Comparison of ENCODE assay signal across 16 cellular contexts in genomic region chr10:78295242-78295641, GRCh38.
"Had no signal": no experiment of that assay in that cellular context is flagged by ENCODE, and none has a peak within 500 bp of the region (broad histone marks: within the 10 kb centered on the region; RNA-seq: fewer than 3 reads in every experiment).

No MANE protein-coding gene starts in this region.

- H3K36me3 Mint-ChIP-seq: activated CD4-positive, alpha-beta memory T cell treated with anti-CD3 and anti-CD28 coated beads for 36 hours; naive thymus-derived CD4-positive, alpha-beta T cell had no signal

- H3K9me3 Mint-ChIP-seq: activated CD4-positive, alpha-beta memory T cell treated with anti-CD3 and anti-CD28 coated beads for 36 hours; activated T-cell treated with anti-CD3 and anti-CD28 coated beads, Interleukin-2, amount 50 U/mL, for 24 hours; naive thymus-derived CD4-positive, alpha-beta T cell; stimulated activated naive CD8-positive, alpha-beta T cell treated with anti-CD3 and anti-CD28 coated beads, Interleukin-15, amount 100 ng/mL, for 72 hours had no signal

- H3K36me3 ChIP-seq: heart right ventricle had no signal

- ATAC-seq: activated CD4-positive, alpha-beta T cell treated with anti-CD3 and anti-CD28 coated beads for 36 hours; left cardiac atrium; naive thymus-derived CD4-positive, alpha-beta T cell; sciatic nerve; stimulated activated naive CD8-positive, alpha-beta T cell treated with anti-CD3 and anti-CD28 coated beads, Interleukin-15, amount 100 ng/mL, for 72 hours had no signal

- H3K9me3 ChIP-seq: testis had no signal

- H3K27me3 ChIP-seq: heart right ventricle, testis had no signal

- H3K27ac Mint-ChIP-seq: activated CD4-positive, alpha-beta memory T cell treated with anti-CD3 and anti-CD28 coated beads for 36 hours; activated CD4-positive, alpha-beta T cell treated with anti-CD3 and anti-CD28 coated beads for 36 hours; activated T-cell treated with anti-CD3 and anti-CD28 coated beads, Interleukin-2, amount 50 U/mL, for 24 hours; naive thymus-derived CD4-positive, alpha-beta T cell had no signal

- H3K4me1 ChIP-seq: testis had no signal

- DNase-seq: activated CD4-positive, alpha-beta memory T cell treated with anti-CD3 and anti-CD28 coated beads for 36 hours; activated CD4-positive, alpha-beta T cell treated with anti-CD3 and anti-CD28 coated beads for 36 hours; activated effector memory CD4-positive, alpha-beta T cell treated with Interleukin-2 at 50 U/mL for 16 hours; activated naive CD4-positive, alpha-beta T cell treated with anti-CD3 and anti-CD28 coated beads, Interleukin-2, amount 50 U/mL, for 16 hours; activated T-cell treated with anti-CD3 and anti-CD28 coated beads, Interleukin-2, amount 50 U/mL, for 24 hours; caudate nucleus; foreskin melanocyte; heart right ventricle; left cardiac atrium; naive thymus-derived CD4-positive, alpha-beta T cell; stimulated activated CD4-positive, alpha-beta T cell treated with anti-CD3 and anti-CD28 coated beads, Interleukin-1b, Interleukin-23, amount 100 ng/mL, for 48 hours; stimulated activated naive CD8-positive, alpha-beta T cell treated with anti-CD3 and anti-CD28 coated beads, Interleukin-15, amount 100 ng/mL, for 72 hours; testis had no signal

- H3K4me3 Mint-ChIP-seq: activated CD4-positive, alpha-beta memory T cell treated with anti-CD3 and anti-CD28 coated beads for 36 hours; activated CD4-positive, alpha-beta T cell treated with anti-CD3 and anti-CD28 coated beads for 36 hours; activated T-cell treated with anti-CD3 and anti-CD28 coated beads, Interleukin-2, amount 50 U/mL, for 24 hours; naive thymus-derived CD4-positive, alpha-beta T cell; stimulated activated naive CD8-positive, alpha-beta T cell treated with anti-CD3 and anti-CD28 coated beads, Interleukin-15, amount 100 ng/mL, for 72 hours had no signal

- H3K27ac ChIP-seq: heart right ventricle, testis had no signal

- H3K4me3 ChIP-seq: heart right ventricle, lung, testis had no signal

- FAIRE-seq: colon had no signal

- H3K27me3 Mint-ChIP-seq: activated CD4-positive, alpha-beta memory T cell treated with anti-CD3 and anti-CD28 coated beads for 36 hours; activated CD4-positive, alpha-beta T cell treated with anti-CD3 and anti-CD28 coated beads for 36 hours; activated T-cell treated with anti-CD3 and anti-CD28 coated beads, Interleukin-2, amount 50 U/mL, for 24 hours; naive thymus-derived CD4-positive, alpha-beta T cell; stimulated activated naive CD8-positive, alpha-beta T cell treated with anti-CD3 and anti-CD28 coated beads, Interleukin-15, amount 100 ng/mL, for 72 hours had no signal
